Comparison of ENCODE assay signal across 18 cellular contexts in genomic region chr6:11241154-11241792, GRCh38. TPM values are rescaled to one million over a fixed set of nuclear protein-coding genes. Genes with fewer than 3 reads are reported as not detected.
DNase-seq lines count a peak whose midpoint lies in the region; ATAC-seq and TF ChIP-seq lines count a peak whose summit lies in the region.
"Had no signal": no experiment of that assay in that cellular context is flagged by ENCODE, and none has a peak within 500 bp of the region (broad histone marks: within the 10 kb centered on the region; RNA-seq: fewer than 3 reads in every experiment).

No MANE protein-coding gene starts in this region.

- H3K4me3 ChIP-seq in GM23338 (no peak overlapping the region), neuronal stem cell (ENCODE audit: low read length in 2 of 2) (no peak overlapping the region), thyroid gland (replicated peaks in 1 of 3) (no peak overlapping the region)
- H3K4me3 ChIP-seq: A549, HAP-1, SJCRH30 had no signal

- H2BK15ac ChIP-seq in neuronal stem cell (ENCODE audit: low read length), result no peak overlapping the region

- H3K27me3 Mint-ChIP-seq in GM23338 (ENCODE audit: insufficient read depth, low read depth, poor library complexity), result peaks cover 17% of the 10 kb centered on the region
- no peaks in the 10 kb centered on the region for H3K27me3 Mint-ChIP-seq in central memory CD8-positive, alpha-beta T cell
- no peaks in the 10 kb centered on the region for H3K27me3 Mint-ChIP-seq in activated T-helper 17 cell treated with anti-CD3 and anti-CD28 coated beads, Interleukin-2, amount 50 U/mL, for 72 hours

- H3K9ac ChIP-seq in neuronal stem cell (ENCODE audit: low read depth, low read length, poor library complexity), result no peak overlapping the region

- no peak overlapping the region for H2BK5ac ChIP-seq in neuronal stem cell (ENCODE audit: low read length)

- no peak overlapping the region for H3K4me3 Mint-ChIP-seq in GM23338
- H3K4me3 Mint-ChIP-seq in central memory CD8-positive, alpha-beta T cell, result no peak overlapping the region
- H3K4me3 Mint-ChIP-seq in activated T-helper 17 cell treated with anti-CD3 and anti-CD28 coated beads, Interleukin-2, amount 50 U/mL, for 72 hours, result no peak overlapping the region

- H4K91ac ChIP-seq in neuronal stem cell (ENCODE audit: low read depth, low read length, poor library complexity), result no peak overlapping the region

- H2BK12ac ChIP-seq in neuronal stem cell (ENCODE audit: low read length), result peak overlapping the region; percentile 52

- H3K27ac ChIP-seq in GM23338 (ENCODE audit: low read depth) (no peak overlapping the region), neuronal stem cell (replicated peaks; ENCODE audit: low read length) (no peak overlapping the region), thyroid gland (peak overlapping the region; percentile 16 to 65 (median 39))
- H3K27ac ChIP-seq: HL-60, SJCRH30 had no signal

- no peak overlapping the region for H3K27ac Mint-ChIP-seq in GM23338
- H3K27ac Mint-ChIP-seq in central memory CD8-positive, alpha-beta T cell (ENCODE audit: low read depth), result peak overlapping the region; percentile 18
- no peak overlapping the region for H3K27ac Mint-ChIP-seq in activated T-helper 17 cell treated with anti-CD3 and anti-CD28 coated beads, Interleukin-2, amount 50 U/mL, for 72 hours

- H4K20me1 ChIP-seq in GM23338 (replicated peaks; ENCODE audit: insufficient read depth), result no peaks in the 10 kb centered on the region

- WGBS in neuronal stem cell (ENCODE audit: extremely low coverage in 2 of 2, insufficient read length in 2 of 2, insufficient replicate concordance in 1 of 2), 2 donors, result no CpG with 5 or more reads among the region's 11 CpGs
- WGBS in thyroid gland, 2 donors, result 89 to 90% methylated on average over 11 of the region's 11 CpGs

- peak; percentile 48 for ATAC-seq in GM23338
- ATAC-seq in central memory CD8-positive, alpha-beta T cell (replicated peaks; ENCODE audit: extremely low read depth, poor library complexity, severe bottlenecking), result no peak
- no peak for ATAC-seq in activated T-helper 17 cell treated with anti-CD3 and anti-CD28 coated beads, Interleukin-2, amount 50 U/mL, for 72 hours (replicated peaks)
- no peak for ATAC-seq in HG03565 (IDR thresholded peaks at IDR 0.05; ENCODE audit: unreplicated experiment)

- H3F3A ChIP-seq in GM23338 (replicated peaks; ENCODE audit: low read depth), result no peaks in the 10 kb centered on the region

- H2AFZ ChIP-seq in GM23338 (peak overlapping the region; percentile 98; the same call in 1 of the 2 replicates), neuronal stem cell (ENCODE audit: low read length) (peak overlapping the region; percentile 60)

- TF ChIP-seq POLR2A in thyroid gland (IDR thresholded peaks at IDR 0.05), result no peak

- TF ChIP-seq CTCF in GM23338 (conservative IDR thresholded peaks at IDR 0.05; ENCODE audit: low read depth in 2 of 2), result no peak
- no peak for TF ChIP-seq CTCF in thyroid gland (IDR thresholded peaks at IDR 0.05)

- H2AK5ac ChIP-seq in neuronal stem cell (ENCODE audit: low read depth, low read length), result no peak overlapping the region

- H3K4ac ChIP-seq in neuronal stem cell (ENCODE audit: low read length), result no peak overlapping the region

- H3K9me3 ChIP-seq in neuronal stem cell (replicated peaks in 1 of 2; ENCODE audit: control insufficient read depth in 2 of 2, insufficient read depth in 1 of 2, low read depth in 1 of 2, low read length in 2 of 2) (no peaks in the 10 kb centered on the region), thyroid gland (no peaks in the 10 kb centered on the region)
- H3K9me3 ChIP-seq: A549, HAP-1, SJCRH30 had no signal

- no peak overlapping the region for H3K18ac ChIP-seq in neuronal stem cell (ENCODE audit: low read length)

- H3K79me1 ChIP-seq in neuronal stem cell (ENCODE audit: low read depth, low read length), result no peaks in the 10 kb centered on the region

- H3K27me3 ChIP-seq in GM23338 (ENCODE audit: insufficient read depth) (peaks cover 6% of the 10 kb centered on the region; the same call in 1 of the 2 replicates), neuronal stem cell (ENCODE audit: control insufficient read depth in 3 of 3, insufficient read depth in 3 of 3, low read depth in 1 of 3, low read length in 3 of 3) (no peaks in the 10 kb centered on the region), thyroid gland (no peaks in the 10 kb centered on the region)
- H3K27me3 ChIP-seq: SJCRH30 had no signal

- H3K4me2 ChIP-seq in GM23338 (no peak overlapping the region), neuronal stem cell (ENCODE audit: insufficient read depth, low read length, poor library complexity, severe bottlenecking) (no peak overlapping the region)
- H3K4me2 ChIP-seq: A549 had no signal

- H3K36me3 ChIP-seq in GM23338 (ENCODE audit: insufficient read depth), result no peaks in the 10 kb centered on the region
- H3K36me3 ChIP-seq in neuronal stem cell (replicated peaks in 1 of 2; ENCODE audit: control insufficient read depth in 2 of 2, insufficient read depth in 2 of 2, low read length in 2 of 2), result no peaks in the 10 kb centered on the region
- H3K36me3 ChIP-seq in thyroid gland, result no peaks in the 10 kb centered on the region
- H3K36me3 ChIP-seq: HAP-1, SJCRH30 had no signal

- intact Hi-C loops in thyroid gland (cut with DNase I), result no loop called here

- no peaks in the 10 kb centered on the region for H3K9me3 Mint-ChIP-seq in GM23338
- H3K9me3 Mint-ChIP-seq in central memory CD8-positive, alpha-beta T cell, result no peaks in the 10 kb centered on the region
- no peaks in the 10 kb centered on the region for H3K9me3 Mint-ChIP-seq in activated T-helper 17 cell treated with anti-CD3 and anti-CD28 coated beads, Interleukin-2, amount 50 U/mL, for 72 hours

- no peak overlapping the region for H4K8ac ChIP-seq in neuronal stem cell (ENCODE audit: low read depth, low read length)

- H3K4me1 ChIP-seq in GM23338 (ENCODE audit: insufficient read depth) (no peaks in the 10 kb centered on the region), neuronal stem cell (ENCODE audit: control insufficient read depth in 2 of 2, insufficient read depth in 1 of 2, low read depth in 1 of 2, low read length in 2 of 2) (peaks cover 7 to 13% of the 10 kb centered on the region in 2 donors), thyroid gland (peaks cover 26 to 37% of the 10 kb centered on the region in 2 donors)
- H3K4me1 ChIP-seq: SJCRH30 had no signal

- no peak overlapping the region for H2BK120ac ChIP-seq in neuronal stem cell (ENCODE audit: low read depth, low read length)

- no peaks in the 10 kb centered on the region for H3K79me2 ChIP-seq in GM23338 (replicated peaks; ENCODE audit: insufficient read depth)

- no peak for DNase-seq in GM23338 (ENCODE audit: low spot score)
- no peak for DNase-seq in central memory CD8-positive, alpha-beta T cell (ENCODE audit: low spot score in 2 of 2)
- no peak for DNase-seq in neuronal stem cell (ENCODE audit: low spot score)
- no peak for DNase-seq in thyroid gland
- DNase-seq in NCI-H82 treated with DMSO at 0.1 percent for 48 hours (lab: John Stamatoyannopoulos, UW; ENCODE audit: unreplicated experiment), result no peak
- DNase-seq: COR-L47, DMS153, EL, NCI-H1417, NCI-H187 treated with DMSO at 0.1 percent for 48 hours, NCI-H748 treated with DMSO at 0.1 percent for 48 hours, RPMI8226, SJCRH30 had no signal

- H3K4me1 Mint-ChIP-seq in GM23338, result peaks cover 8% of the 10 kb centered on the region
- peaks cover 43% of the 10 kb centered on the region for H3K4me1 Mint-ChIP-seq in central memory CD8-positive, alpha-beta T cell
- peaks cover 26% of the 10 kb centered on the region for H3K4me1 Mint-ChIP-seq in activated T-helper 17 cell treated with anti-CD3 and anti-CD28 coated beads, Interleukin-2, amount 50 U/mL, for 72 hours

- H3K14ac ChIP-seq in neuronal stem cell (ENCODE audit: low read length), result no peak overlapping the region

- H3K23ac ChIP-seq in neuronal stem cell (ENCODE audit: low read depth, low read length, poor library complexity), result no peak overlapping the region

- H3K36me3 Mint-ChIP-seq in GM23338 (ENCODE audit: low read depth), result no peaks in the 10 kb centered on the region
- peaks cover 3% of the 10 kb centered on the region for H3K36me3 Mint-ChIP-seq in central memory CD8-positive, alpha-beta T cell (ENCODE audit: insufficient read depth)
- H3K36me3 Mint-ChIP-seq in activated T-helper 17 cell treated with anti-CD3 and anti-CD28 coated beads, Interleukin-2, amount 50 U/mL, for 72 hours (ENCODE audit: low read depth), result peaks cover 10% of the 10 kb centered on the region

- H3K9me2 ChIP-seq in GM23338 (ENCODE audit: insufficient read depth), result peaks cover 19% of the 10 kb centered on the region

TF ChIP-seq in GM23338, 12 proteins besides CTCF, POLR2A, EP300 and RAD21 (continues in another document):
- no peak for TF ChIP-seq NANOG (IDR thresholded peaks at IDR 0.05; ENCODE audit: borderline replicate concordance)
- no peak for TF ChIP-seq ZNF114 (CRISPR knock-in tag; IDR thresholded peaks at IDR 0.05)
- no peak for TF ChIP-seq ZNF331 (CRISPR knock-in tag; IDR thresholded peaks at IDR 0.05; ENCODE audit: low read depth)
- TF ChIP-seq POLR2AphosphoS5 (IDR thresholded peaks at IDR 0.05; ENCODE audit: low read depth), result no peak

RNA-seq across cellular contexts. Expression of gene NEDD9, which starts 8.8 kb away (rescaled TPM):
- 13.0 and 17.4 TPM in 2 replicates for total RNA-seq in GM23338 (2014; rRNA removed; shearing (Covaris generic))
- polyA plus RNA-seq in GM23338 (2016; fragmentation: Nextera tagmentation; extraction: Ambion mirVana), result 4.4 and 5.6 TPM in 2 replicates
- polyA plus RNA-seq in neuronal stem cell (2013, experiment 1 of 2), result 6.2 TPM
- polyA plus RNA-seq in neuronal stem cell (2013, experiment 2 of 2), result 6.4 TPM
- 10 to 100 TPM; 42.1 to 78.3 (median 61.7) TPM for total RNA-seq in thyroid gland
- total RNA-seq in activated T-helper 17 cell treated with anti-CD3 and anti-CD28 coated beads, Interleukin-2, amount 50 U/mL, for 72 hours, result 10 to 100 TPM; 36.9 to 39.4 TPM

Comparison
In these comparisons a context has a peak if more than half of its experiments do, and no peak if none do; other contexts are left out.
1. H3K27ac ChIP-seq: peak in thyroid gland (3 of 3); none in GM23338 (single experiment) and neuronal stem cell (single experiment).